ENCODE assay signal across 1 cellular context in the genomic region with DNA sequence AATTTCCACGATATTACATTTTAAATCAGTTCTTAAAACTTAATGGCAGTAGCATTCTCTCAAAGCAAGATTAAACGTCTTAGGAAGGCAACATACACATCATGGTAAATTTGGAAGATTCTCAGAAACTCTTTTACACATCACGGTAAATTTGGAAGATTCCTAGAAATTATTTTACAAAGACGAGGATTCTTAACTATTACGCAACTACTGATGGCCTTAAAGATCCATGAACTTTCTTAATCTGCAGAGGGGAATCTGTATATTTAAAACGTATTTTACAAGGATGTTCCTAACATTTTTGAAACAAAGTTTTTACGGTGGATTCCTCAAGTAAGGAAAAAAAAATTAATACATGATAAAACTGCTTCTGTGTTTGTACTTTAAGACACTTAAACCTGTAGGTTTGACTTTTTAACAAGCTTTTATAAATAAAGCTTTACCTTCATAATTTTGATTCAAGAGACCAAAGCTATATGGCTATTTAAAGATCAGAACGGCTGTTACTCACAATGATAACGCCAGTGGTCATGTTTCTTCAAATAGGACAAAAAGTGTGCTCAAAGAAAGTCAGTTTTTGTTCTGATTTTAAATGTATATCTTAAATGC.
TF ChIP-seq lines count a peak whose summit lies in the region.

No MANE protein-coding gene starts in this region.

TF ChIP-seq in HepG2, 621 proteins besides CTCF, POLR2A, EP300 and RAD21 (continued from another document):
- no peak for TF ChIP-seq SIN3A (IDR thresholded peaks at IDR 0.05; ENCODE audit: borderline replicate concordance, low read depth, low read length)
